Comparison of ENCODE assay signal across 13 cellular contexts in genomic region chr16:31513126-31513525, GRCh38. TPM values are rescaled to one million over a fixed set of nuclear protein-coding genes. Genes with fewer than 3 reads are reported as not detected.
DNase-seq lines count a peak whose midpoint lies in the region; TF ChIP-seq lines count a peak whose summit lies in the region.
"Had no signal": no experiment of that assay in that cellular context is flagged by ENCODE, and none has a peak within 500 bp of the region (broad histone marks: within the 10 kb centered on the region; RNA-seq: fewer than 3 reads in every experiment).

No MANE protein-coding gene starts in this region.

- H3K4me3 ChIP-seq in SK-N-MC (peak overlapping the region; percentile 3; the same call in 1 of the 2 replicates), fibroblast of lung (replicated peaks in 1 of 4; ENCODE audit: control extremely low read depth in 1 of 4, insufficient read depth in 1 of 4, low read depth in 3 of 4, low read length in 4 of 4) (no peak overlapping the region)
- H3K4me3 ChIP-seq: Peyer's patch, smooth muscle cell, suprapubic skin had no signal

- TF ChIP-seq CTCF in fibroblast of lung (conservative IDR thresholded peaks at IDR 0.05 in 1 of 2, IDR thresholded peaks at IDR 0.05 in 1 of 2; ENCODE audit: low read depth in 1 of 2, low read length in 2 of 2): no peak

- H3K9me3 ChIP-seq in SK-N-MC (ENCODE audit: low read depth, low read length) (no peaks in the 10 kb centered on the region), fibroblast of lung (ENCODE audit: control insufficient read depth, insufficient read depth, low read depth, low read length) (no peaks in the 10 kb centered on the region)
- H3K9me3 ChIP-seq: Peyer's patch, suprapubic skin had no signal

- peaks cover under 1% of the 10 kb centered on the region for H3K79me2 ChIP-seq in fibroblast of lung (ENCODE audit: control insufficient read depth, insufficient read depth, low read length)

- H3K27me3 ChIP-seq in fibroblast of lung (ENCODE audit: control insufficient read depth, insufficient read depth, low read length): no peaks in the 10 kb centered on the region
- H3K27me3 ChIP-seq: Peyer's patch, suprapubic skin had no signal

- no peak overlapping the region for H3K27ac ChIP-seq in SK-N-MC
- no peak overlapping the region for H3K27ac ChIP-seq in fibroblast of lung (ENCODE audit: insufficient read depth, low read length)
- H3K27ac ChIP-seq: Peyer's patch, suprapubic skin had no signal

- H2AFZ ChIP-seq in fibroblast of lung (ENCODE audit: low read length): no peak overlapping the region

- no peaks in the 10 kb centered on the region for H4K20me1 ChIP-seq in fibroblast of lung (ENCODE audit: control insufficient read depth, extremely low read depth, insufficient read depth, low read length)

- in situ Hi-C loops in KBM-7 (cut with MboI; ENCODE audit: low pct_unique_long_range_greater_than_20kb, low sequenced_read_pairs): no loop called here

- no peaks in the 10 kb centered on the region for H3K36me3 ChIP-seq in SK-N-MC (ENCODE audit: insufficient read depth, low read length)
- no peaks in the 10 kb centered on the region for H3K36me3 ChIP-seq in fibroblast of lung (ENCODE audit: control insufficient read depth, insufficient read depth, low read length)
- H3K36me3 ChIP-seq: Peyer's patch, suprapubic skin had no signal

- H3K9ac ChIP-seq in SK-N-MC (ENCODE audit: insufficient read length) (no peak overlapping the region), fibroblast of lung (ENCODE audit: insufficient read depth, low read length) (no peak overlapping the region)

- DNase-seq in HS-5 (ENCODE audit: low read depth) (peak; percentile 63), SK-N-MC (ENCODE audit: low read depth, low spot score) (no peak), fibroblast of lung (ENCODE audit: low read depth in 2 of 2) (peak; percentile 22 to 72), stromal cell of bone marrow (ENCODE audit: low read depth) (peak; percentile 30), SIG-M5 treated with dmso at 0.1 percent for 504 hours (lab: John Stamatoyannopoulos, UW; ENCODE audit: unreplicated experiment) (no peak), activated gamma-delta T cell treated with Interleukin-2 at 50 U/mL for 16 hours (no peak), KBM-7 (no peak)
- DNase-seq: CD8-positive, alpha-beta memory T cell; NCI-H1092; NCI-H345; Peyer's patch had no signal

- H3K4me2 ChIP-seq in fibroblast of lung (ENCODE audit: extremely low read depth, insufficient read depth, low read length): no peak overlapping the region
- H3K4me2 ChIP-seq: smooth muscle cell had no signal

- H3K4me1 ChIP-seq in fibroblast of lung (ENCODE audit: control insufficient read depth, extremely low read depth, insufficient read depth, low read length): no peaks in the 10 kb centered on the region
- H3K4me1 ChIP-seq: Peyer's patch had no signal

RNA-seq across cellular contexts. Expression of gene RUSF1, which starts 4.9 kb away (rescaled TPM):
- total RNA-seq in fibroblast of lung: 35.7 and 41.8 TPM in 2 replicates
- polyA plus RNA-seq in fibroblast of lung: 21.5 and 23.1 TPM in 2 replicates
- 50.9 and 54.9 TPM in 2 replicates for polyA plus RNA-seq in fibroblast of lung (2012)
- 83.2 and 94.6 TPM in 2 replicates for polyA minus RNA-seq in fibroblast of lung (ENCODE audit: low replicate concordance)

RNA-seq across cellular contexts. Expression of gene AHSP, which starts 14.6 kb away (rescaled TPM):
- total RNA-seq in fibroblast of lung: not detected in 2 replicates
- not detected in 2 replicates for polyA plus RNA-seq in fibroblast of lung
- polyA plus RNA-seq in fibroblast of lung (2012): not detected in 2 replicates
- not detected in 2 replicates for polyA minus RNA-seq in fibroblast of lung (ENCODE audit: low replicate concordance)
- total RNA-seq: CD8-positive, alpha-beta memory T cell; Peyer's patch; smooth muscle cell; suprapubic skin had no signal
- polyA plus RNA-seq: CD8-positive, alpha-beta memory T cell; smooth muscle cell had no signal

RNA-seq across cellular contexts. Expression of gene SLC5A2, which starts 30.2 kb away (rescaled TPM):
- total RNA-seq in fibroblast of lung: under 0.01 TPM in 1 of 2 replicates, not detected in the other
- not detected in 2 replicates for polyA plus RNA-seq in fibroblast of lung
- polyA plus RNA-seq in fibroblast of lung (2012): 0.41 and 0.77 TPM in 2 replicates
- polyA minus RNA-seq in fibroblast of lung (ENCODE audit: low replicate concordance): not detected in 2 replicates
- total RNA-seq: smooth muscle cell had no signal

RNA-seq across cellular contexts. Expression of gene TGFB1I1, which starts 41.2 kb away (rescaled TPM):
- 28.5 and 46.9 TPM in 2 replicates for total RNA-seq in fibroblast of lung
- 68.4 and 94.3 TPM in 2 replicates for polyA plus RNA-seq in fibroblast of lung
- polyA plus RNA-seq in fibroblast of lung (2012): 171 and 229 TPM in 2 replicates
- 194 and 200 TPM in 2 replicates for polyA minus RNA-seq in fibroblast of lung (ENCODE audit: low replicate concordance)
- polyA plus RNA-seq: CD8-positive, alpha-beta memory T cell had no signal

RNA-seq across cellular contexts. Expression of gene ARMC5, which starts 53.8 kb away (rescaled TPM):
- total RNA-seq in fibroblast of lung: 5.4 and 5.6 TPM in 2 replicates
- polyA plus RNA-seq in fibroblast of lung: 1.7 and 3.4 TPM in 2 replicates
- polyA plus RNA-seq in fibroblast of lung (2012): 3.4 and 6.8 TPM in 2 replicates
- polyA minus RNA-seq in fibroblast of lung (ENCODE audit: low replicate concordance): 13.4 and 13.7 TPM in 2 replicates

Comparison
In these comparisons a context has a peak if more than half of its experiments do, and no peak if none do; other contexts are left out.
1. DNase-seq: peak in HS-5 (single experiment), fibroblast of lung (2 of 2) and stromal cell of bone marrow (single experiment); none in SK-N-MC (single experiment), SIG-M5 treated with dmso at 0.1 percent for 504 hours (single experiment), activated gamma-delta T cell treated with Interleukin-2 at 50 U/mL for 16 hours (single experiment) and KBM-7 (single experiment).